In the genomic region with DNA sequence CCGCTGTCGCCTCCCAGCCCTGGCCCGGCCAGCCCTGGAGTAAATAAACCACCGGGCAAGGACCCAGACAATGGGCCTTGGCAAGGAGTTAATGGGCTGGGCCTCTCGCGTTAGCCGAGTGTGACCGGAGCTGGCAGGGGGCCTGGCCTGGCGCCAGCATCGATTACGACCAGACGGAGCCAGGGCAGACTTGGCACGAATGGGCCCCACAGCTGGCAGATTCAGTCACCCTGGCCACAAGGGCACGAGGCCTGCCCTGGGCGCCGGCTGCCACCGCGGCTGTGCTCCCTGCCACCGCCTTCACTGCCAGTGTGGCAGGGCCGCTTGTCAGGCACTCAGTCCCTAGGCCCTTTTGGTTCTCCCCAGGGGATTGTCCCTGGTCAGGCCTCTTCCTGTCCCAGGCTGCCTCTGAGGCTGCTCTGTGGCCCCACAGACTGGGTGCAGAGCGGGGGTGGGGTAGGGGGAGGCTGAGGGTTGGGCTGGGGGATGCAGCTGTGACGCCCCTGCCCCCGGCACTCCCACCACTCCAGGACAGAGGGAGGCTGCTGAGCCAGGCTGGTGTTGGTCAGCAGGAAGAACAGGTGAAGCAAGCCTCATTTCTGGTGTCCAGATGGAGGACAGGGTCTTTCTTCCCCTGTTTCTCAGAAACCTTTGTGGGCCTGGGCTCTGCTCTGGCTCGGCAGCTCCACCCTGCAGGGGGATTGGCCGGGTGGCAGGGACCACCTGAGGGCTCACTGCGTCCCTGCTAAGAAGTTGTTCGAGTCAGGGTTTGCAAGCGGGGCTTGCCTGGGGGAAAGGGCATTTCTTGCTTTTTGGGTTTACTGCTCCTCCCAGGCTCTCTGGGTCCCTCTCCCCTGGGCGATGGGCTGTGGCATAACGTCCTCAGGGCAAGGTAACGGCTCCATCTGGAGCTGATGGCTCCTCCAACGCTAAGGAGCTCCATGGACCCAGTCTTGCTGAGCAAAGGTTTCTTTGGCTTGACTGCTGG, we compare ENCODE assay signal across 8 cellular contexts. TPM values are rescaled to one million over a fixed set of nuclear protein-coding genes. Genes with fewer than 3 reads are reported as not detected.
A peak's percentile ranks its signal among the peaks of the same experiment; 100 is the strongest.
DNase-seq lines count a peak whose midpoint lies in the region; ATAC-seq and TF ChIP-seq lines count a peak whose summit lies in the region.

No MANE protein-coding gene starts in this region.

- WGBS in right lobe of liver (ENCODE audit: insufficient coverage, low coverage, low lambda C conversion rate, missing lambda C conversion rate), result 23% methylated on average over 8 of the region's 32 CpGs
- 54 to 62% methylated on average over 12 to 32 of the region's 32 CpGs for WGBS in testis, 2 donors

- H3K36me3 ChIP-seq in right lobe of liver (no peaks in the 10 kb centered on the region), testis (ENCODE audit: low read depth, missing control alignments) (no peaks in the 10 kb centered on the region)

- H3K4me3 ChIP-seq in right lobe of liver, result no peak overlapping the region
- no peak overlapping the region for H3K4me3 ChIP-seq in testis

- intact Hi-C loops in right lobe of liver (cut with DNase I), result no loop called here
- intact Hi-C loops in testis (cut with DNase I; ENCODE audit: low total_unique reads), result no loop called here

- H3K4me1 ChIP-seq in right lobe of liver, result peaks cover 0 to 30% (median 13%) of the 10 kb centered on the region in 4 donors
- peaks cover 19% of the 10 kb centered on the region for H3K4me1 ChIP-seq in testis

- ATAC-seq in GM18517 (IDR thresholded peaks at IDR 0.05; ENCODE audit: unreplicated experiment), result peak; percentile 48
- ATAC-seq in HG03095 (IDR thresholded peaks at IDR 0.05; ENCODE audit: unreplicated experiment), result peak; percentile 61
- ATAC-seq in right lobe of liver, result peak; percentile 96 to 97 (median 97)
- ATAC-seq in HG03025 (IDR thresholded peaks at IDR 0.05; ENCODE audit: low FRiP score, unreplicated experiment), result no peak
- no peak for ATAC-seq in HG02852 (IDR thresholded peaks at IDR 0.05; ENCODE audit: unreplicated experiment)

- TF ChIP-seq CTCF in right lobe of liver (IDR thresholded peaks at IDR 0.05) (no peak), testis (IDR thresholded peaks at IDR 0.05) (no peak)

- DNase-seq in NCI-H2227 (lab: John Stamatoyannopoulos, UW; ENCODE audit: unreplicated experiment), result peak; percentile 82
- peak; percentile 80 for DNase-seq in cerebellum (ENCODE audit: low spot score)
- peak; percentile 96 to 99 (median 98) for DNase-seq in right lobe of liver
- DNase-seq in testis, result peak; percentile 94

- no peaks in the 10 kb centered on the region for H3K27me3 ChIP-seq in right lobe of liver
- H3K27me3 ChIP-seq in testis, result no peaks in the 10 kb centered on the region

- H3K27ac ChIP-seq in right lobe of liver (peak overlapping the region in 2 of 3 donors; percentile 12 to 33), testis (peak overlapping the region; percentile 16 to 72)

- no peaks in the 10 kb centered on the region for H3K9me3 ChIP-seq in right lobe of liver
- no peaks in the 10 kb centered on the region for H3K9me3 ChIP-seq in testis

- TF ChIP-seq POLR2A in right lobe of liver (IDR thresholded peaks at IDR 0.05), result no peak
- no peak for TF ChIP-seq POLR2A in testis (IDR thresholded peaks at IDR 0.05)

RNA-seq across cellular contexts. Expression of gene SRP14, which starts 30.5 kb away (rescaled TPM):
- total RNA-seq in cerebellum, result 84.8 TPM
- 100 to 1,000 TPM in 2 of 6 experiments, 10 to 100 TPM in 4; 57.9 to 277 (median 81.0) TPM for total RNA-seq in right lobe of liver
- 100 to 1,000 TPM; 277 to 410 TPM for total RNA-seq in testis
- 359 TPM for polyA plus RNA-seq in testis (ENCODE audit: insufficient read depth, low read depth, low replicate concordance)

RNA-seq across cellular contexts. Expression of gene BMF, which starts 39.2 kb away (rescaled TPM):
- total RNA-seq in cerebellum (4.3 TPM), right lobe of liver (1 to 10 TPM; 1.7 to 7.3 (median 3.4) TPM), testis (1 to 10 TPM; 6.9 to 7.7 TPM)
- polyA plus RNA-seq in testis (ENCODE audit: insufficient read depth, low read depth, low replicate concordance), result 4.9 TPM

Comparison
In these comparisons a context has a peak if more than half of its experiments do, and no peak if none do; other contexts are left out.
1. ATAC-seq: peak in GM18517 (single experiment), HG03095 (single experiment) and right lobe of liver (4 of 4); none in HG03025 (single experiment) and HG02852 (single experiment).
2. Peak in every context shown above with its lines, with median percentiles within 50 percentile points of each other: DNase-seq.